ENCODE assay signal across 2 cellular contexts in genomic region chr18:11713756-11714155, GRCh38.
TF ChIP-seq lines count a peak whose summit lies in the region.

No MANE protein-coding gene starts in this region.

TF ChIP-seq in H1, 55 proteins besides CTCF, POLR2A, EP300 and RAD21:
- no peak for TF ChIP-seq EZH2 (IDR thresholded peaks at IDR 0.05; ENCODE audit: low read depth, low read length, severe bottlenecking)
- no peak for TF ChIP-seq FOSL1 (IDR thresholded peaks at IDR 0.05; ENCODE audit: insufficient read depth, low read depth, low read length)
- TF ChIP-seq, protein P1, sequence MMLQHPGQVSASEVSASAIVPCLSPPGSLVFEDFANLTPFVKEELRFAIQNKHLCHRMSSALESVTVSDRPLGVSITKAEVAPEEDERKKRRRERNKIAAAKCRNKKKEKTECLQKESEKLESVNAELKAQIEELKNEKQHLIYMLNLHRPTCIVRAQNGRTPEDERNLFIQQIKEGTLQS (IDR thresholded peaks at IDR 0.05; ENCODE audit: insufficient read depth, low read depth, low read length): no peak
- TF ChIP-seq, protein P2, sequence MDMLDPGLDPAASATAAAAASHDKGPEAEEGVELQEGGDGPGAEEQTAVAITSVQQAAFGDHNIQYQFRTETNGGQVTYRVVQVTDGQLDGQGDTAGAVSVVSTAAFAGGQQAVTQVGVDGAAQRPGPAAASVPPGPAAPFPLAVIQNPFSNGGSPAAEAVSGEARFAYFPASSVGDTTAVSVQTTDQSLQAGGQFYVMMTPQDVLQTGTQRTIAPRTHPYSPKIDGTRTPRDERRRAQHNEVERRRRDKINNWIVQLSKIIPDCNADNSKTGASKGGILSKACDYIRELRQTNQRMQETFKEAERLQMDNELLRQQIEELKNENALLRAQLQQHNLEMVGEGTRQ (IDR thresholded peaks at IDR 0.05; ENCODE audit: low read length): no peak
- TF ChIP-seq SP1 (IDR thresholded peaks at IDR 0.05; ENCODE audit: low read depth, low read length): no peak
- TF ChIP-seq RBBP5 (IDR thresholded peaks at IDR 0.05; ENCODE audit: borderline replicate concordance, low read depth, low read length): no peak
- TF ChIP-seq TAF1 (IDR thresholded peaks at IDR 0.05; ENCODE audit: low read depth, low read length): no peak
- no peak for TF ChIP-seq BRCA1 (IDR thresholded peaks at IDR 0.05; ENCODE audit: low read depth, low read length)
- no peak for TF ChIP-seq PHF8 (conservative IDR thresholded peaks at IDR 0.05; ENCODE audit: low read depth, low read length)

TF ChIP-seq in HEK293T, 16 proteins besides CTCF, POLR2A, EP300 and RAD21:
- TF ChIP-seq FOXM1 (IDR thresholded peaks at IDR 0.05; ENCODE audit: borderline replicate concordance): no peak
- TF ChIP-seq TARDBP (IDR thresholded peaks at IDR 0.05): no peak
- TF ChIP-seq HDGF (IDR thresholded peaks at IDR 0.05; ENCODE audit: borderline replicate concordance): no peak
- TF ChIP-seq SP1 (IDR thresholded peaks at IDR 0.05): no peak
- TF ChIP-seq, protein P3, sequence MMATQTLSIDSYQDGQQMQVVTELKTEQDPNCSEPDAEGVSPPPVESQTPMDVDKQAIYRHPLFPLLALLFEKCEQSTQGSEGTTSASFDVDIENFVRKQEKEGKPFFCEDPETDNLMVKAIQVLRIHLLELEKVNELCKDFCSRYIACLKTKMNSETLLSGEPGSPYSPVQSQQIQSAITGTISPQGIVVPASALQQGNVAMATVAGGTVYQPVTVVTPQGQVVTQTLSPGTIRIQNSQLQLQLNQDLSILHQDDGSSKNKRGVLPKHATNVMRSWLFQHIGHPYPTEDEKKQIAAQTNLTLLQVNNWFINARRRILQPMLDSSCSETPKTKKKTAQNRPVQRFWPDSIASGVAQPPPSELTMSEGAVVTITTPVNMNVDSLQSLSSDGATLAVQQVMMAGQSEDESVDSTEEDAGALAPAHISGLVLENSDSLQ (IDR thresholded peaks at IDR 0.05): no peak
- TF ChIP-seq L3MBTL2 (conservative IDR thresholded peaks at IDR 0.05): no peak
- TF ChIP-seq ELF4 (IDR thresholded peaks at IDR 0.05): no peak
- no peak for TF ChIP-seq FOXA1 (IDR thresholded peaks at IDR 0.05)
